8 cellular contexts compared by ENCODE assay signal in genomic region chr9:113410207-113411158, GRCh38. TPM values are rescaled to one million over a fixed set of nuclear protein-coding genes. Genes with fewer than 3 reads are reported as not detected.
DNase-seq lines count a peak whose midpoint lies in the region; ATAC-seq and FAIRE-seq lines count a peak whose summit lies in the region.

TSS of gene C9orf43 (plus strand) at chr9:113410747. CDS start at chr9:113413494, 2,747 bp downstream.
TSS of gene POLE3 (minus strand) at chr9:113410675. CDS start at chr9:113410293, 382 bp downstream.

- in situ Hi-C loops in Caki2 (cut with HindIII; ENCODE audit: low pct_unique_long_range_greater_than_20kb, low sequenced_read_pairs) = no loop called here

- peak; percentile 8 for FAIRE-seq in endometrium (lab: Jason Lieb, UNC)

- DNase-seq in Caki2 (ENCODE audit: low read depth) (peak; percentile 92), HUDEP-2 (lab: John Stamatoyannopoulos, UW; ENCODE audit: unreplicated experiment in 76 of 76) (peak in 75 of 76 experiments; percentile 21 to 95 (median 89)), NOMO-1 treated with dmso at 0.1 percent for 144 hours (lab: John Stamatoyannopoulos, UW; ENCODE audit: unreplicated experiment) (peak; percentile 98)
- DNase-seq in activated CD8-positive, alpha-beta memory T cell treated with anti-CD3 and anti-CD28 coated beads, Interleukin-2, amount 50 U/mL, for 24 hours (ENCODE audit: extremely low read depth) = peak; percentile 94
- peak; percentile 90 for DNase-seq in stimulated activated CD8-positive, alpha-beta memory T cell treated with anti-CD3 and anti-CD28 coated beads, Interleukin-15, amount 100 ng/mL, for 24 hours (ENCODE audit: low read depth)

- ATAC-seq in GM21390 (IDR thresholded peaks at IDR 0.05; ENCODE audit: unreplicated experiment) = peak; percentile 91

- WGBS in mesodermal cell (ENCODE audit: insufficient coverage in 2 of 2), 2 experiments = 0% methylated on average over 49 to 61 of the region's 72 CpGs

- no peaks in the 10 kb centered on the region for H3K9me3 ChIP-seq in mesodermal cell (ENCODE audit: control insufficient read depth, low read length)

- H3K36me3 ChIP-seq in mesodermal cell (ENCODE audit: control insufficient read depth, insufficient read depth, low read length) = peaks cover 26% of the 10 kb centered on the region

- peak within 1 kb of the TSS; percentile 95 for H3K4me3 ChIP-seq in mesodermal cell (ENCODE audit: extremely low read depth, insufficient read depth, low read length, poor library complexity, severe bottlenecking)

- H3K27ac ChIP-seq in mesodermal cell (ENCODE audit: low read depth, low read length, severe bottlenecking) = peak within 1 kb of the TSS; percentile 97

- H3K4me1 ChIP-seq in mesodermal cell (ENCODE audit: control insufficient read depth, insufficient read depth, low read length, poor library complexity, severe bottlenecking) = no peaks in the 10 kb centered on the region

RNA-seq across cellular contexts. Expression of gene C9orf43, which starts in this region (rescaled TPM):
- not detected in 2 replicates for total RNA-seq in Caki2 (2014; rRNA removed; shearing (Covaris generic); ENCODE audit: low replicate concordance)
- 0.18 TPM for polyA plus RNA-seq in mesodermal cell (2013, experiment 1 of 2)
- 0.25 TPM for polyA plus RNA-seq in mesodermal cell (2013, experiment 2 of 2)

RNA-seq across cellular contexts. Expression of gene POLE3, which starts in this region (rescaled TPM):
- 88.0 and 97.8 TPM in 2 replicates for total RNA-seq in Caki2 (2014; rRNA removed; shearing (Covaris generic); ENCODE audit: low replicate concordance)
- 43.3 TPM for polyA plus RNA-seq in mesodermal cell (2013, experiment 1 of 2)
- 39.5 TPM for polyA plus RNA-seq in mesodermal cell (2013, experiment 2 of 2)

Comparison
In these comparisons a context has a peak if more than half of its experiments do, and no peak if none do; other contexts are left out.
1. Peak in every context shown above with its lines: DNase-seq, ATAC-seq, H3K4me3 ChIP-seq and H3K27ac ChIP-seq.